9 cellular contexts compared by ENCODE assay signal in genomic region chr14:52399886-52400599, GRCh38.
DNase-seq lines count a peak whose midpoint lies in the region; ATAC-seq and TF ChIP-seq lines count a peak whose summit lies in the region.
"Had no signal": no experiment of that assay in that cellular context is flagged by ENCODE, and none has a peak within 500 bp of the region (broad histone marks: within the 10 kb centered on the region; RNA-seq: fewer than 3 reads in every experiment).

No MANE protein-coding gene starts in this region.

- no peaks in the 10 kb centered on the region for H3K36me3 Mint-ChIP-seq in CD4-positive, alpha-beta T cell (ENCODE audit: low read depth)
- peaks cover 20% of the 10 kb centered on the region for H3K36me3 Mint-ChIP-seq in activated T-helper 1 cell treated with anti-CD3 and anti-CD28 coated beads, Interleukin-12 subunit alpha, Interleukin-12 subunit beta, Interleukin-2, Interleukin-4 antibody, amounts not matched to agents 30 ng/mL and 10 ng/mL and 1 ng/mL, durations not matched to agents 14 hours and 24 hours and 36 hours (ENCODE audit: low read depth)

- no peaks in the 10 kb centered on the region for H3K9me3 Mint-ChIP-seq in CD4-positive, alpha-beta T cell
- peaks cover 29% of the 10 kb centered on the region for H3K9me3 Mint-ChIP-seq in activated T-helper 1 cell treated with anti-CD3 and anti-CD28 coated beads, Interleukin-12 subunit alpha, Interleukin-12 subunit beta, Interleukin-2, Interleukin-4 antibody, amounts not matched to agents 30 ng/mL and 10 ng/mL and 1 ng/mL, durations not matched to agents 14 hours and 24 hours and 36 hours

- no peak for ATAC-seq in CD4-positive, alpha-beta T cell (ENCODE audit: poor library complexity)
- ATAC-seq in HG03457 (IDR thresholded peaks at IDR 0.05; ENCODE audit: unreplicated experiment) (no peak), HG02571 (IDR thresholded peaks at IDR 0.05; ENCODE audit: unreplicated experiment) (no peak)

- H3K27me3 ChIP-seq in CD4-positive, alpha-beta T cell (ENCODE audit: control insufficient read depth, insufficient read depth, low read length) = no peaks in the 10 kb centered on the region

- peak overlapping the region; percentile 24 for H3K27ac Mint-ChIP-seq in CD4-positive, alpha-beta T cell
- H3K27ac Mint-ChIP-seq in activated T-helper 1 cell treated with anti-CD3 and anti-CD28 coated beads, Interleukin-12 subunit alpha, Interleukin-12 subunit beta, Interleukin-2, Interleukin-4 antibody, amounts not matched to agents 30 ng/mL and 10 ng/mL and 1 ng/mL, durations not matched to agents 14 hours and 24 hours and 36 hours = peak overlapping the region; percentile 18

- peaks cover 13% of the 10 kb centered on the region for H3K4me1 ChIP-seq in HEK293 (ENCODE audit: control insufficient read depth, insufficient read depth, low read length)

- H3K9me3 ChIP-seq in CD4-positive, alpha-beta T cell (ENCODE audit: control insufficient read depth, low read length) = no peaks in the 10 kb centered on the region
- peaks cover 3% of the 10 kb centered on the region for H3K9me3 ChIP-seq in HEK293 (ENCODE audit: control insufficient read depth, insufficient read depth, low read depth, low read length)

- H3K4me3 Mint-ChIP-seq in CD4-positive, alpha-beta T cell = no peak overlapping the region
- peak overlapping the region; percentile 56 for H3K4me3 Mint-ChIP-seq in activated T-helper 1 cell treated with anti-CD3 and anti-CD28 coated beads, Interleukin-12 subunit alpha, Interleukin-12 subunit beta, Interleukin-2, Interleukin-4 antibody, amounts not matched to agents 30 ng/mL and 10 ng/mL and 1 ng/mL, durations not matched to agents 14 hours and 24 hours and 36 hours

- CTCF ChIA-PET in CD4-positive, alpha-beta T cell (lab: Charles Lee) = interaction anchor here (0.7 kb wide), 1 partner anchor 83 kb away, joined by 3 read pairs; no protein-coding TSS in a partner anchor
- CTCF ChIA-PET in HEK293 (lab: Yijun Ruan, JAX) = interaction anchor here (0.7 to 1.1 kb wide), 3 partner anchors 9 to 49 kb away, joined by 3 to 4 read pairs (median 3); no protein-coding TSS in a partner anchor

- no peak for DNase-seq in CD4-positive, alpha-beta T cell
- no peak for DNase-seq in activated T-helper 1 cell treated with anti-CD3 and anti-CD28 coated beads, Interleukin-12 subunit alpha, Interleukin-12 subunit beta, Interleukin-2, Interleukin-4 antibody, amounts not matched to agents 30 ng/mL and 10 ng/mL and 1 ng/mL, durations not matched to agents 14 hours and 24 hours and 36 hours (ENCODE audit: low spot score)
- DNase-seq in left kidney (ENCODE audit: low read depth, low spot score) (peak; percentile 87), HPDE6-E6E7 (ENCODE audit: extremely low spot score) (no peak), retina (no peak)
- DNase-seq: aorta had no signal

- H3K27me3 Mint-ChIP-seq in CD4-positive, alpha-beta T cell = peaks cover 1% of the 10 kb centered on the region
- no peaks in the 10 kb centered on the region for H3K27me3 Mint-ChIP-seq in activated T-helper 1 cell treated with anti-CD3 and anti-CD28 coated beads, Interleukin-12 subunit alpha, Interleukin-12 subunit beta, Interleukin-2, Interleukin-4 antibody, amounts not matched to agents 30 ng/mL and 10 ng/mL and 1 ng/mL, durations not matched to agents 14 hours and 24 hours and 36 hours (ENCODE audit: insufficient read depth)

- no peak overlapping the region for H3K27ac ChIP-seq in CD4-positive, alpha-beta T cell (ENCODE audit: low read depth, low read length)
- H3K27ac ChIP-seq in HEK293 (ENCODE audit: extremely low read depth, low read depth, low read length) = peak overlapping the region; percentile 22; the same call in 1 of the 2 replicates

- TF ChIP-seq CTCF in CD4-positive, alpha-beta T cell (IDR thresholded peaks at IDR 0.05) = no peak
- TF ChIP-seq CTCF in HEK293 (tag by site-specific recombination; IDR thresholded peaks at IDR 0.05) = 0 out of 2 replicates have a peak, but pooled peaks have one; percentile 20

- POLR2A ChIA-PET in CD4-positive, alpha-beta T cell (lab: Charles Lee) = interaction anchor here (1.0 to 1.2 kb wide), 2 partner anchors 85 to 152 kb away, joined by 3 read pairs; partner anchors contain the start of genes PTGER2 and TXNDC16
- POLR2A ChIA-PET in HEK293 (lab: Yijun Ruan, JAX) = interaction anchor here (1.6 kb wide), 1 partner anchor 153 kb away, joined by 3 read pairs; the partner anchor contains the start of genes GPR137C and TXNDC16

- intact Hi-C loops in CD4-positive, alpha-beta T cell (cut with DNase I, micrococcal nuclease) = loop anchor here in 1 of 2 experiments (10.0 kb wide), 1 partner anchor 85 kb away; the partner anchor contains the start of gene PTGER2
- intact Hi-C loops in activated T-helper 1 cell treated with anti-CD3 and anti-CD28 coated beads, Interleukin-12 subunit alpha, Interleukin-12 subunit beta, Interleukin-2, Interleukin-4 antibody, amounts not matched to agents 30 ng/mL and 10 ng/mL and 1 ng/mL, durations not matched to agents 14 hours and 24 hours and 36 hours (cut with micrococcal nuclease) = loop anchor here (5.0 to 10.0 kb wide), 2 partner anchors 152 to 555 kb away; partner anchors contain the start of genes GPR137C and TXNDC16

- H3K36me3 ChIP-seq in HEK293 (ENCODE audit: control insufficient read depth in 2 of 2, insufficient read depth in 1 of 2, low read length in 2 of 2) = no peaks in the 10 kb centered on the region

- H3K4me1 Mint-ChIP-seq in CD4-positive, alpha-beta T cell (ENCODE audit: low read depth) = peaks cover 55% of the 10 kb centered on the region
- H3K4me1 Mint-ChIP-seq in activated T-helper 1 cell treated with anti-CD3 and anti-CD28 coated beads, Interleukin-12 subunit alpha, Interleukin-12 subunit beta, Interleukin-2, Interleukin-4 antibody, amounts not matched to agents 30 ng/mL and 10 ng/mL and 1 ng/mL, durations not matched to agents 14 hours and 24 hours and 36 hours (ENCODE audit: low read depth) = peaks cover 80% of the 10 kb centered on the region

- no peak overlapping the region for H3K4me3 ChIP-seq in HEK293 (ENCODE audit: low read depth, low read length)

TF ChIP-seq in HEK293, 187 proteins besides CTCF, POLR2A, EP300 and RAD21:
- TF ChIP-seq ZNF521 (tag by site-specific recombination; IDR thresholded peaks at IDR 0.05) (no peak), ZNF777 (tag by site-specific recombination; IDR thresholded peaks at IDR 0.05; ENCODE audit: borderline replicate concordance) (no peak), ZNF610 (tag by site-specific recombination; IDR thresholded peaks at IDR 0.05; ENCODE audit: borderline replicate concordance) (no peak), OSR2 (tag by site-specific recombination; IDR thresholded peaks at IDR 0.05) (no peak), ZNF214 (tag by site-specific recombination; IDR thresholded peaks at IDR 0.05; ENCODE audit: borderline replicate concordance) (no peak), ZNF157 (tag by site-specific recombination; IDR thresholded peaks at IDR 0.05) (no peak), ZNF624 (tag by site-specific recombination; IDR thresholded peaks at IDR 0.05) (no peak), ZNF580 (tag by site-specific recombination; IDR thresholded peaks at IDR 0.05) (0 out of 2 replicates have a peak, but pooled peaks have one; percentile 30), GLIS2 (tag by site-specific recombination; IDR thresholded peaks at IDR 0.05) (no peak), SCRT1 (tag by site-specific recombination; IDR thresholded peaks at IDR 0.05; ENCODE audit: borderline replicate concordance) (no peak), REPIN1 (tag by site-specific recombination; IDR thresholded peaks at IDR 0.05; ENCODE audit: low read depth) (no peak), ZNF660 (tag by site-specific recombination; IDR thresholded peaks at IDR 0.05) (no peak), ZNF501 (tag by site-specific recombination; IDR thresholded peaks at IDR 0.05) (no peak), ZNF174 (tag by site-specific recombination; IDR thresholded peaks at IDR 0.05) (no peak), PRDM6 (tag by site-specific recombination; IDR thresholded peaks at IDR 0.05) (peak; percentile 89), ZNF362 (tag by site-specific recombination; IDR thresholded peaks at IDR 0.05) (no peak), ZXDB (tag by site-specific recombination; IDR thresholded peaks at IDR 0.05) (no peak), ZNF473 (tag by site-specific recombination; IDR thresholded peaks at IDR 0.05) (no peak), ZSCAN30 (tag by site-specific recombination; IDR thresholded peaks at IDR 0.05) (peak; percentile 20; the same call in 1 of the 2 replicates)
